19 cellular contexts compared by ENCODE assay signal in genomic region chr18:21725201-21725600, GRCh38.
DNase-seq lines count a peak whose midpoint lies in the region; ATAC-seq and TF ChIP-seq lines count a peak whose summit lies in the region.
"Had no signal": no experiment of that assay in that cellular context is flagged by ENCODE, and none has a peak within 500 bp of the region (broad histone marks: within the 10 kb centered on the region; RNA-seq: fewer than 3 reads in every experiment).

No MANE protein-coding gene starts in this region.

- peak overlapping the region; percentile 48 for H3K4me2 ChIP-seq in BLaER1
- H3K4me2 ChIP-seq: A549, GM23338 had no signal

- no peaks in the 10 kb centered on the region for H3K36me3 ChIP-seq in BLaER1
- no peaks in the 10 kb centered on the region for H3K36me3 ChIP-seq in WERI-Rb-1

- no peak overlapping the region for H3K9ac ChIP-seq in BLaER1

- H3K4me3 ChIP-seq in BLaER1 (no peak overlapping the region), WERI-Rb-1 (ENCODE audit: low read depth, low read length) (no peak overlapping the region)
- H3K4me3 ChIP-seq: A549, GM12878, GM23338 had no signal

- H3K27me3 ChIP-seq in BLaER1 (no peaks in the 10 kb centered on the region), WERI-Rb-1 (ENCODE audit: insufficient read depth, low read depth, severe bottlenecking) (no peaks in the 10 kb centered on the region)

- peak overlapping the region; percentile 62 for H3K27ac ChIP-seq in BLaER1
- H3K27ac ChIP-seq in WERI-Rb-1: no peak overlapping the region; the same call in 1 of the 2 replicates
- H3K27ac ChIP-seq: A549 had no signal

- peak; percentile 92 for DNase-seq in NCI-H82 (lab: John Stamatoyannopoulos, UW)
- peak; percentile 67 for DNase-seq in WERI-Rb-1
- DNase-seq in NCI-H2196 (lab: John Stamatoyannopoulos, UW; ENCODE audit: unreplicated experiment): no peak
- DNase-seq in NCI-H187 treated with DMSO at 0.1 percent for 48 hours (lab: John Stamatoyannopoulos, UW): no peak
- DNase-seq: 8988T; CD4-positive, alpha-beta T cell; CD8-positive, alpha-beta memory T cell; DMS 273 treated with DMSO at 0.1 percent for 48 hours; DMS79; EL; GDM1; H9; HFFc6 had no signal

- ATAC-seq in GM21723 (IDR thresholded peaks at IDR 0.05; ENCODE audit: unreplicated experiment): no peak
- ATAC-seq: A549, GM12878, GM23338, HCT116 had no signal

- TF ChIP-seq CTCF in WERI-Rb-1 (IDR thresholded peaks at IDR 0.05; ENCODE audit: low read depth, low read length): no peak

- peaks cover 11% of the 10 kb centered on the region for H3K4me1 ChIP-seq in BLaER1
- H3K4me1 ChIP-seq: A549 had no signal

- H3K9me3 ChIP-seq in BLaER1 (peaks cover 3% of the 10 kb centered on the region; the same call in 1 of the 2 replicates), WERI-Rb-1 (ENCODE audit: severe bottlenecking) (no peaks in the 10 kb centered on the region)
- H3K9me3 ChIP-seq: A549 had no signal

- H4K20me1 ChIP-seq in BLaER1: no peaks in the 10 kb centered on the region

Comparison
In these comparisons a context has a peak if more than half of its experiments do, and no peak if none do; other contexts are left out.
1. DNase-seq: peak in NCI-H82 (single experiment) and WERI-Rb-1 (single experiment); none in NCI-H2196 (single experiment) and NCI-H187 treated with DMSO at 0.1 percent for 48 hours (single experiment).